In the genomic region with DNA sequence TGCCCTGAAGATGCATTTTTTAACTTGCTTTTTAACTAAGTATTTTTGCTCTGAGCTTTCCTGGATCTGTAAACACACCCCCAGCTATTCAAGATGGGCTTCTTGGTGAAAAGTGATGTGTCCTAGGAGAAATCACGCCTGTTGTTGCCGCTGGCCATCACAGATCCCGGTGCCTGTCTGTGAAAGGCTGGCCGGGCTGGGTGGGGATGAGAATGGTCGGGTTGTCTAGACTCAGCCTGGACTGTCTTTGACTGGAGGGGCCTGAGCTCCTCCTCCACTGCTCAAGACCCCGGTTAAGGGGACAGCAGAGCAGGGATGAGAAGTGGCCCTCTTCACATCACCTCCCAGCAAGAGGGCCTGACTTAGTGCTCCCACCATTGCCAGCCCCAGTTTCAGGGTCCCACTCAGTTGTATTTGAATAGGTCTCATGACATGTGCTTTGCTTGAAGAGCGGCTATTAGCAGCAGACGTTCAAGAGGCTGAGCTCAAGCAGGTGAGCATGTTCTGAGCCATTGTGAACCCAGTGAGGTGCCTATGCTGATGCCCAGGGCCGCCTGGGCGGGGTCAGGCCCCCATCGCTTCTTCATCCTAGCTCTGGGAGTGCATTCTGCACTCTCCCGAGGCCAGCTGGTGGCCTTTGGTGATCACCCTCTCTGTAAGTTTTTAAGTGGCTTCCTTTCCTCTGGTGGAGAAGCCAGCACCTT, we compare ENCODE assay signal across 9 cellular contexts.
DNase-seq lines count a peak whose midpoint lies in the region; ATAC-seq and TF ChIP-seq lines count a peak whose summit lies in the region.
"Had no signal": no experiment of that assay in that cellular context is flagged by ENCODE, and none has a peak within 500 bp of the region (broad histone marks: within the 10 kb centered on the region; RNA-seq: fewer than 3 reads in every experiment).

No MANE protein-coding gene starts in this region.

- H2AK5ac ChIP-seq in neuronal stem cell (ENCODE audit: low read depth, low read length) = peak overlapping the region; percentile 30

- no peak overlapping the region for H4K91ac ChIP-seq in neuronal stem cell (ENCODE audit: low read depth, low read length, poor library complexity)

- H3K4me3 ChIP-seq in cardiac muscle cell (no peak overlapping the region), esophagus (ENCODE audit: low read depth in 1 of 2, low read length in 2 of 2) (no peak overlapping the region), neuronal stem cell (ENCODE audit: low read length in 2 of 2) (no peak overlapping the region), aorta (ENCODE audit: low read length in 2 of 2) (no peak overlapping the region)

- H3K14ac ChIP-seq in neuronal stem cell (ENCODE audit: low read length) = no peak overlapping the region

- ATAC-seq in Right ventricle myocardium inferior = no peak
- ATAC-seq in aorta (ENCODE audit: low FRiP score) = no peak
- no peak for ATAC-seq in HG03139 (IDR thresholded peaks at IDR 0.05; ENCODE audit: unreplicated experiment)

- peak overlapping the region; percentile 24 for H3K18ac ChIP-seq in neuronal stem cell (ENCODE audit: low read length)

- TF ChIP-seq CTCF in cardiac muscle cell (IDR thresholded peaks at IDR 0.05; ENCODE audit: low read depth, low read length) = no peak

- no peak overlapping the region for H3K23ac ChIP-seq in neuronal stem cell (ENCODE audit: low read depth, low read length, poor library complexity)

- H2BK120ac ChIP-seq in neuronal stem cell (ENCODE audit: low read depth, low read length) = no peak overlapping the region

- H4K8ac ChIP-seq in neuronal stem cell (ENCODE audit: low read depth, low read length) = no peak overlapping the region

- H3K27me3 ChIP-seq in cardiac muscle cell (no peaks in the 10 kb centered on the region), esophagus (ENCODE audit: control insufficient read depth in 1 of 2, insufficient read depth in 2 of 2, low read length in 2 of 2) (no peaks in the 10 kb centered on the region), neuronal stem cell (ENCODE audit: control insufficient read depth in 3 of 3, insufficient read depth in 3 of 3, low read depth in 1 of 3, low read length in 3 of 3) (no peaks in the 10 kb centered on the region), aorta (ENCODE audit: control insufficient read depth in 1 of 2, insufficient read depth in 2 of 2, low read length in 1 of 2) (no peaks in the 10 kb centered on the region)

- no peak overlapping the region for H3K4me2 ChIP-seq in neuronal stem cell (ENCODE audit: insufficient read depth, low read length, poor library complexity, severe bottlenecking)

- no peak overlapping the region for H2AFZ ChIP-seq in neuronal stem cell (ENCODE audit: low read length)

- no peak for DNase-seq in cardiac muscle cell (ENCODE audit: low read depth in 1 of 2, low spot score in 1 of 2)
- DNase-seq in Right ventricle myocardium inferior (ENCODE audit: missing footprints) = no peak
- no peak for DNase-seq in neuronal stem cell (ENCODE audit: low spot score)
- no peak for DNase-seq in aorta
- no peak for DNase-seq in NCI-H1092 (lab: John Stamatoyannopoulos, UW)
- no peak for DNase-seq in ecto neural progenitor cell (ENCODE audit: low spot score)
- DNase-seq: KG1 had no signal

- no peak overlapping the region for H3K4ac ChIP-seq in neuronal stem cell (ENCODE audit: low read length)

- H2BK15ac ChIP-seq in neuronal stem cell (ENCODE audit: low read length) = no peak overlapping the region

- H3K4me1 ChIP-seq in cardiac muscle cell (ENCODE audit: low read depth) = peaks cover 40% of the 10 kb centered on the region
- peaks cover 4 to 11% of the 10 kb centered on the region in 2 donors for H3K4me1 ChIP-seq in esophagus (ENCODE audit: control insufficient read depth in 2 of 2, insufficient read depth in 2 of 2, low read length in 1 of 2)
- H3K4me1 ChIP-seq in neuronal stem cell (ENCODE audit: control insufficient read depth in 2 of 2, insufficient read depth in 1 of 2, low read depth in 1 of 2, low read length in 2 of 2) = peaks cover 24 to 37% of the 10 kb centered on the region in 2 donors
- H3K4me1 ChIP-seq in aorta (ENCODE audit: control insufficient read depth in 1 of 2, insufficient read depth in 2 of 2, low read length in 2 of 2) = peaks cover 9 to 14% of the 10 kb centered on the region in 2 donors

- peaks cover 3% of the 10 kb centered on the region for H3K79me1 ChIP-seq in neuronal stem cell (ENCODE audit: low read depth, low read length)

- H3K27ac ChIP-seq in cardiac muscle cell = peak overlapping the region; percentile 87
- H3K27ac ChIP-seq in esophagus (ENCODE audit: low read depth in 2 of 2, low read length in 1 of 2) = peak overlapping the region; percentile 81 to 96
- peak overlapping the region; percentile 26 for H3K27ac ChIP-seq in neuronal stem cell (replicated peaks; ENCODE audit: low read length)
- H3K27ac ChIP-seq in aorta (ENCODE audit: low read depth in 1 of 2, low read length in 2 of 2) = peak overlapping the region; percentile 88 to 97

- H3K9me3 ChIP-seq in cardiac muscle cell (ENCODE audit: low read depth) (no peaks in the 10 kb centered on the region), esophagus (ENCODE audit: control insufficient read depth in 2 of 2, insufficient read depth in 1 of 2, low read depth in 1 of 2, low read length in 1 of 2) (no peaks in the 10 kb centered on the region), neuronal stem cell (replicated peaks in 1 of 2; ENCODE audit: control insufficient read depth in 2 of 2, insufficient read depth in 1 of 2, low read depth in 1 of 2, low read length in 2 of 2) (peaks cover 0 to 4% of the 10 kb centered on the region in 2 donors), aorta (ENCODE audit: control insufficient read depth, low read length) (no peaks in the 10 kb centered on the region)

- H3K9ac ChIP-seq in neuronal stem cell (ENCODE audit: low read depth, low read length, poor library complexity) = no peak overlapping the region

- H2BK5ac ChIP-seq in neuronal stem cell (ENCODE audit: low read length) = no peak overlapping the region

- intact Hi-C loops in Right ventricle myocardium inferior (cut with DNase I) (loop anchor here (5.0 kb wide), 1 partner anchor 56 kb away; no protein-coding TSS in a partner anchor), aorta (cut with DNase I) (loop anchor here (5.0 kb wide), 2 partner anchors 56 to 76 kb away; no protein-coding TSS in a partner anchor)

- H3K36me3 ChIP-seq in cardiac muscle cell = no peaks in the 10 kb centered on the region
- H3K36me3 ChIP-seq in esophagus (ENCODE audit: control insufficient read depth in 2 of 2, insufficient read depth in 2 of 2, low read length in 1 of 2) = no peaks in the 10 kb centered on the region
- no peaks in the 10 kb centered on the region for H3K36me3 ChIP-seq in neuronal stem cell (replicated peaks in 1 of 2; ENCODE audit: control insufficient read depth in 2 of 2, insufficient read depth in 2 of 2, low read length in 2 of 2)
- H3K36me3 ChIP-seq in aorta (ENCODE audit: control insufficient read depth in 1 of 2, insufficient read depth in 2 of 2, low read length in 1 of 2) = no peaks in the 10 kb centered on the region

- no peak overlapping the region for H2BK12ac ChIP-seq in neuronal stem cell (ENCODE audit: low read length)

- WGBS in esophagus, 2 donors = 74 to 77% methylated on average over 12 of the region's 12 CpGs
- no CpG with 5 or more reads among the region's 12 CpGs for WGBS in neuronal stem cell (ENCODE audit: extremely low coverage in 2 of 2, insufficient read length in 2 of 2, insufficient replicate concordance in 1 of 2), 2 donors
- WGBS in aorta, 2 donors = 70% methylated on average over 12 of the region's 12 CpGs

Comparison
In these comparisons a context has a peak if more than half of its experiments do, and no peak if none do; other contexts are left out.
1. H3K27ac ChIP-seq: peak in every context shown above with its lines; median percentile 92 in aorta; 88 in esophagus; 87 in cardiac muscle cell; 26 in neuronal stem cell.